Comparison of ENCODE assay signal across 1 cellular context in genomic region chr1:228463559-228464455, GRCh38.
TF ChIP-seq lines count a peak whose summit lies in the region.

No MANE protein-coding gene starts in this region.

TF ChIP-seq in GM12878, 131 proteins besides CTCF, POLR2A, EP300 and RAD21 (continued from another document):
- no peak for TF ChIP-seq IRF3 (IDR thresholded peaks at IDR 0.05)
- TF ChIP-seq BMI1 (IDR thresholded peaks at IDR 0.05; ENCODE audit: borderline replicate concordance), result no peak
- no peak for TF ChIP-seq RELB (IDR thresholded peaks at IDR 0.05; ENCODE audit: low read depth)
- TF ChIP-seq BCL3 (IDR thresholded peaks at IDR 0.05; ENCODE audit: borderline replicate concordance, insufficient read depth, low read depth, low read length, poor library complexity, severe bottlenecking), result no peak
- no peak for TF ChIP-seq MTA2 (IDR thresholded peaks at IDR 0.05; ENCODE audit: low read depth)
